ENCODE assay signal across 1 cellular context in the genomic region with DNA sequence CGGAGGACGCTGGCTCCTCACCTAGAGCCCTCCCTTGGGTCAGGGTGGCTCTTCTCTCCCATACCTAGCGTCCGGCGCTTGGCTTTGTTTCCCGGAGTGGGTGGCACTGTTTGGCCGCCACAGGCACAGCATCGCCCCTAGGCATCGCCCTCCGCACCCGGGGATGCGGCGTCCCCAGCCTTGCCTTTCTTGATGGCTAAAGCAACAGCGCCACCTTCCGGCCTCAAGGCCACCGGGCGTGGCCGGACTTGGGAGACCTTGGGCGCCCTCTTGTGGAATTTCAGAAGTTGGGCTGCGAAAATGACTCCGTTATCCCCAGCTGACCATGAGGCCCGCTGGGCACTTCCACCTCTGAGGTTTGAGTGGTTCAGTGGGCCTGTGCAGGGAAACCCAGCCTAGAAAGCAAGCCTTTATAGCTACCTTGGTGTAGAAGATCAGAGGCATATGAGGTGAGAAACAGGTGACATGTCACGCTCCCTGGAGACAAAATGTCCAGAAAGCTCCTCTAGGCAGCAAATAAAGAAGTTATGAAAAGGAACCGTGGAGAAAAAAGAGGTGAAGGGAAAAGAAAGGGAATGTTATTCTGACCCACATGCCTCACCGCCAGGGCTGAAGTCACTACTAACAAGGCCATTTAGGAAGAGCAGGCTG.
TF ChIP-seq lines count a peak whose summit lies in the region.

No MANE protein-coding gene starts in this region.

TF ChIP-seq in GM12878, 131 proteins besides CTCF, POLR2A, EP300 and RAD21 (continued from another document and continues in another):
- TF ChIP-seq, protein P1, sequence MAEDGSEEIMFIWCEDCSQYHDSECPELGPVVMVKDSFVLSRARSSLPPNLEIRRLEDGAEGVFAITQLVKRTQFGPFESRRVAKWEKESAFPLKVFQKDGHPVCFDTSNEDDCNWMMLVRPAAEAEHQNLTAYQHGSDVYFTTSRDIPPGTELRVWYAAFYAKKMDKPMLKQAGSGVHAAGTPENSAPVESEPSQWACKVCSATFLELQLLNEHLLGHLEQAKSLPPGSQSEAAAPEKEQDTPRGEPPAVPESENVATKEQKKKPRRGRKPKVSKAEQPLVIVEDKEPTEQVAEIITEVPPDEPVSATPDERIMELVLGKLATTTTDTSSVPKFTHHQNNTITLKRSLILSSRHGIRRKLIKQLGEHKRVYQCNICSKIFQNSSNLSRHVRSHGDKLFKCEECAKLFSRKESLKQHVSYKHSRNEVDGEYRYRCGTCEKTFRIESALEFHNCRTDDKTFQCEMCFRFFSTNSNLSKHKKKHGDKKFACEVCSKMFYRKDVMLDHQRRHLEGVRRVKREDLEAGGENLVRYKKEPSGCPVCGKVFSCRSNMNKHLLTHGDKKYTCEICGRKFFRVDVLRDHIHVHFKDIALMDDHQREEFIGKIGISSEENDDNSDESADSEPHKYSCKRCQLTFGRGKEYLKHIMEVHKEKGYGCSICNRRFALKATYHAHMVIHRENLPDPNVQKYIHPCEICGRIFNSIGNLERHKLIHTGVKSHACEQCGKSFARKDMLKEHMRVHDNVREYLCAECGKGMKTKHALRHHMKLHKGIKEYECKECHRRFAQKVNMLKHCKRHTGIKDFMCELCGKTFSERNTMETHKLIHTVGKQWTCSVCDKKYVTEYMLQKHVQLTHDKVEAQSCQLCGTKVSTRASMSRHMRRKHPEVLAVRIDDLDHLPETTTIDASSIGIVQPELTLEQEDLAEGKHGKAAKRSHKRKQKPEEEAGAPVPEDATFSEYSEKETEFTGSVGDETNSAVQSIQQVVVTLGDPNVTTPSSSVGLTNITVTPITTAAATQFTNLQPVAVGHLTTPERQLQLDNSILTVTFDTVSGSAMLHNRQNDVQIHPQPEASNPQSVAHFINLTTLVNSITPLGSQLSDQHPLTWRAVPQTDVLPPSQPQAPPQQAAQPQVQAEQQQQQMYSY (CRISPR knock-in tag; IDR thresholded peaks at IDR 0.05): no peak
- TF ChIP-seq GATAD2B (conservative IDR thresholded peaks at IDR 0.05; ENCODE audit: low read depth): 0 out of 2 replicates have a peak, but pooled peaks have one; percentile 35
- no peak for TF ChIP-seq CBFB (IDR thresholded peaks at IDR 0.05; ENCODE audit: low read depth)
- no peak for TF ChIP-seq E4F1 (IDR thresholded peaks at IDR 0.05; ENCODE audit: borderline replicate concordance, partially characterized antibody)
- TF ChIP-seq, protein P2, sequence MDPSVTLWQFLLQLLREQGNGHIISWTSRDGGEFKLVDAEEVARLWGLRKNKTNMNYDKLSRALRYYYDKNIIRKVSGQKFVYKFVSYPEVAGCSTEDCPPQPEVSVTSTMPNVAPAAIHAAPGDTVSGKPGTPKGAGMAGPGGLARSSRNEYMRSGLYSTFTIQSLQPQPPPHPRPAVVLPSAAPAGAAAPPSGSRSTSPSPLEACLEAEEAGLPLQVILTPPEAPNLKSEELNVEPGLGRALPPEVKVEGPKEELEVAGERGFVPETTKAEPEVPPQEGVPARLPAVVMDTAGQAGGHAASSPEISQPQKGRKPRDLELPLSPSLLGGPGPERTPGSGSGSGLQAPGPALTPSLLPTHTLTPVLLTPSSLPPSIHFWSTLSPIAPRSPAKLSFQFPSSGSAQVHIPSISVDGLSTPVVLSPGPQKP (IDR thresholded peaks at IDR 0.05; ENCODE audit: low read depth, low read length): peak; percentile 38; the same call in 1 of the 2 replicates
- TF ChIP-seq NBN (IDR thresholded peaks at IDR 0.05): no peak
- TF ChIP-seq RUNX3 (IDR thresholded peaks at IDR 0.05; ENCODE audit: low read length): peak; percentile 31; the same call in 1 of the 2 replicates
- TF ChIP-seq ZNF592 (IDR thresholded peaks at IDR 0.05): peak; percentile 93; the same call in 1 of the 2 replicates
- TF ChIP-seq POLR2AphosphoS2 (IDR thresholded peaks at IDR 0.05; ENCODE audit: low read depth, low read length): no peak
- TF ChIP-seq BHLHE40 (IDR thresholded peaks at IDR 0.05; ENCODE audit: borderline replicate concordance in 1 of 2, low read depth in 2 of 2, low read length in 1 of 2): no peak
- no peak for TF ChIP-seq KDM1A (IDR thresholded peaks at IDR 0.05; ENCODE audit: borderline replicate concordance)
- TF ChIP-seq RBBP5 (conservative IDR thresholded peaks at IDR 0.05): no peak
- TF ChIP-seq DPF2 (IDR thresholded peaks at IDR 0.05): peak; percentile 38; the same call in 1 of the 2 replicates
- no peak for TF ChIP-seq TAF1 (IDR thresholded peaks at IDR 0.05; ENCODE audit: borderline replicate concordance, low read depth, low read length)
- TF ChIP-seq POU2F2 (IDR thresholded peaks at IDR 0.05; ENCODE audit: borderline replicate concordance, low read depth, low read length): peak; percentile 70; the same call in 1 of the 3 replicates
- no peak for TF ChIP-seq SP1 (IDR thresholded peaks at IDR 0.05; ENCODE audit: low read depth, low read length)
- TF ChIP-seq TCF7 (IDR thresholded peaks at IDR 0.05; ENCODE audit: borderline replicate concordance): no peak
- TF ChIP-seq, protein P3, sequence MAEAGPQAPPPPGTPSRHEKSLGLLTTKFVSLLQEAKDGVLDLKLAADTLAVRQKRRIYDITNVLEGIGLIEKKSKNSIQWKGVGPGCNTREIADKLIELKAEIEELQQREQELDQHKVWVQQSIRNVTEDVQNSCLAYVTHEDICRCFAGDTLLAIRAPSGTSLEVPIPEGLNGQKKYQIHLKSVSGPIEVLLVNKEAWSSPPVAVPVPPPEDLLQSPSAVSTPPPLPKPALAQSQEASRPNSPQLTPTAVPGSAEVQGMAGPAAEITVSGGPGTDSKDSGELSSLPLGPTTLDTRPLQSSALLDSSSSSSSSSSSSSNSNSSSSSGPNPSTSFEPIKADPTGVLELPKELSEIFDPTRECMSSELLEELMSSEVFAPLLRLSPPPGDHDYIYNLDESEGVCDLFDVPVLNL (IDR thresholded peaks at IDR 0.05; ENCODE audit: low read depth, low read length): no peak
- 0 out of 2 replicates have a peak, but pooled peaks have one; percentile 18 for TF ChIP-seq MXI1 (IDR thresholded peaks at IDR 0.05; ENCODE audit: low read depth, low read length)
- no peak for TF ChIP-seq MEF2A (IDR thresholded peaks at IDR 0.05; ENCODE audit: insufficient read depth, low read depth, low read length)
- no peak for TF ChIP-seq NFIC (IDR thresholded peaks at IDR 0.05; ENCODE audit: low read depth, low read length)
- no peak for TF ChIP-seq IKZF2 (IDR thresholded peaks at IDR 0.05)
- no peak for TF ChIP-seq ZBED1 (IDR thresholded peaks at IDR 0.05; ENCODE audit: borderline replicate concordance)
- TF ChIP-seq KAT2A (conservative IDR thresholded peaks at IDR 0.05; ENCODE audit: control insufficient read depth, low read depth, low read length): no peak
- no peak for TF ChIP-seq RAD51 (IDR thresholded peaks at IDR 0.05)
- TF ChIP-seq CREM (IDR thresholded peaks at IDR 0.05; ENCODE audit: low read depth): no peak
- no peak for TF ChIP-seq RCOR1 (conservative IDR thresholded peaks at IDR 0.05; ENCODE audit: low read depth, low read length)
- TF ChIP-seq, protein P4, sequence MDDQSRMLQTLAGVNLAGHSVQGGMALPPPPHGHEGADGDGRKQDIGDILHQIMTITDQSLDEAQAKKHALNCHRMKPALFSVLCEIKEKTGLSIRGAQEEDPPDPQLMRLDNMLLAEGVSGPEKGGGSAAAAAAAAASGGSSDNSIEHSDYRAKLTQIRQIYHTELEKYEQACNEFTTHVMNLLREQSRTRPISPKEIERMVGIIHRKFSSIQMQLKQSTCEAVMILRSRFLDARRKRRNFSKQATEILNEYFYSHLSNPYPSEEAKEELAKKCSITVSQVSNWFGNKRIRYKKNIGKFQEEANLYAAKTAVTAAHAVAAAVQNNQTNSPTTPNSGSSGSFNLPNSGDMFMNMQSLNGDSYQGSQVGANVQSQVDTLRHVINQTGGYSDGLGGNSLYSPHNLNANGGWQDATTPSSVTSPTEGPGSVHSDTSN (IDR thresholded peaks at IDR 0.05; ENCODE audit: insufficient replicate concordance, low read depth, low read length): no peak
- no peak for TF ChIP-seq PML (IDR thresholded peaks at IDR 0.05; ENCODE audit: low read length)
- no peak for TF ChIP-seq SMAD1 (IDR thresholded peaks at IDR 0.05; ENCODE audit: low read depth, partially characterized antibody)
- TF ChIP-seq SREBF2 (IDR thresholded peaks at IDR 0.05; ENCODE audit: low read length): no peak
- TF ChIP-seq, protein P5, sequence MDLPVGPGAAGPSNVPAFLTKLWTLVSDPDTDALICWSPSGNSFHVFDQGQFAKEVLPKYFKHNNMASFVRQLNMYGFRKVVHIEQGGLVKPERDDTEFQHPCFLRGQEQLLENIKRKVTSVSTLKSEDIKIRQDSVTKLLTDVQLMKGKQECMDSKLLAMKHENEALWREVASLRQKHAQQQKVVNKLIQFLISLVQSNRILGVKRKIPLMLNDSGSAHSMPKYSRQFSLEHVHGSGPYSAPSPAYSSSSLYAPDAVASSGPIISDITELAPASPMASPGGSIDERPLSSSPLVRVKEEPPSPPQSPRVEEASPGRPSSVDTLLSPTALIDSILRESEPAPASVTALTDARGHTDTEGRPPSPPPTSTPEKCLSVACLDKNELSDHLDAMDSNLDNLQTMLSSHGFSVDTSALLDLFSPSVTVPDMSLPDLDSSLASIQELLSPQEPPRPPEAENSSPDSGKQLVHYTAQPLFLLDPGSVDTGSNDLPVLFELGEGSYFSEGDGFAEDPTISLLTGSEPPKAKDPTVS (IDR thresholded peaks at IDR 0.05; ENCODE audit: low read depth, low read length): no peak
- TF ChIP-seq ATF3 (IDR thresholded peaks at IDR 0.05; ENCODE audit: borderline replicate concordance, extremely low read depth, low read depth, low read length): 0 out of 2 replicates have a peak, but pooled peaks have one; percentile 59
- no peak for TF ChIP-seq BACH1 (IDR thresholded peaks at IDR 0.05; ENCODE audit: borderline replicate concordance)
- TF ChIP-seq FOXM1 (IDR thresholded peaks at IDR 0.05; ENCODE audit: low read depth, low read length): peak; percentile 75
- no peak for TF ChIP-seq CEBPB (IDR thresholded peaks at IDR 0.05; ENCODE audit: borderline replicate concordance in 1 of 2, low read depth in 2 of 2, low read length in 2 of 2)
- no peak for TF ChIP-seq E2F8 (IDR thresholded peaks at IDR 0.05; ENCODE audit: low read depth, partially characterized antibody)
- peak; percentile 88 for TF ChIP-seq YY1 (IDR thresholded peaks at IDR 0.05; ENCODE audit: low read depth, low read length)
